8 cellular contexts compared by ENCODE assay signal in genomic region chr20:1803216-1804128, GRCh38.
DNase-seq lines count a peak whose midpoint lies in the region; ATAC-seq, FAIRE-seq and TF ChIP-seq lines count a peak whose summit lies in the region.

No MANE protein-coding gene starts in this region.

- H3K27ac ChIP-seq in body of pancreas = peak overlapping the region in 3 of 4 donors; percentile 28 to 83 (median 55)

- no peak for TF ChIP-seq CTCF in body of pancreas (IDR thresholded peaks at IDR 0.05)

- peak; percentile 51 for ATAC-seq in body of pancreas
- ATAC-seq in HG03457 (IDR thresholded peaks at IDR 0.05; ENCODE audit: unreplicated experiment) = no peak

- FAIRE-seq in GM18507 (lab: Jason Lieb, UNC) = peak; percentile 48

- H3K4me3 ChIP-seq in body of pancreas = peak overlapping the region; percentile 0 to 23
- peak overlapping the region; percentile 72 for H3K4me3 ChIP-seq in iPS-18c (ENCODE audit: insufficient read depth, low read depth, low read length)
- H3K4me3 ChIP-seq in skeletal muscle cell (ENCODE audit: low read depth, low read length) = peak overlapping the region; percentile 54

- peak in 2 of 3 donors; percentile 41 to 69 for TF ChIP-seq POLR2A in body of pancreas (IDR thresholded peaks at IDR 0.05)

- peak; percentile 35 for DNase-seq in AG08395 (ENCODE audit: low spot score)
- DNase-seq in GM18507 (ENCODE audit: extremely low spot score, insufficient read length, low read depth) = peak; percentile 35
- peak; percentile 91 to 92 for DNase-seq in NOMO-1 (lab: John Stamatoyannopoulos, UW; ENCODE audit: unreplicated experiment in 2 of 2)
- peak in 2 of 4 donors; percentile 41 to 76 for DNase-seq in body of pancreas
- DNase-seq in skeletal muscle cell (ENCODE audit: low read depth) = no peak
- no peak for DNase-seq in SHP77 treated with DMSO at 0.1 percent for 48 hours (lab: John Stamatoyannopoulos, UW)

- H3K27me3 ChIP-seq in body of pancreas = no peaks in the 10 kb centered on the region

- WGBS in body of pancreas, 2 donors = 1 to 6% methylated on average over 20 to 81 of the region's 96 CpGs

- no peaks in the 10 kb centered on the region for H3K9me3 ChIP-seq in body of pancreas
- no peaks in the 10 kb centered on the region for H3K9me3 ChIP-seq in iPS-18c (ENCODE audit: control insufficient read depth, insufficient read depth, low read length)

- peaks cover 24% of the 10 kb centered on the region for H3K4me1 ChIP-seq in body of pancreas

- no peaks in the 10 kb centered on the region for H3K36me3 ChIP-seq in body of pancreas (replicated peaks in 1 of 2; ENCODE audit: insufficient read depth in 1 of 2, low read depth in 2 of 2)

- intact Hi-C loops in body of pancreas (cut with DNase I) = no loop called here

Comparison
In these comparisons a context has a peak if more than half of its experiments do, and no peak if none do; other contexts are left out.
1. DNase-seq: peak in AG08395 (single experiment), GM18507 (single experiment) and NOMO-1 (2 of 2); none in skeletal muscle cell (single experiment) and SHP77 treated with DMSO at 0.1 percent for 48 hours (single experiment).
2. H3K4me3 ChIP-seq: peak in every context shown above with its lines; median percentile 72 in iPS-18c; 54 in skeletal muscle cell; 12 in body of pancreas.